28 cellular contexts compared by ENCODE assay signal in genomic region chr3:63617391-63617790, GRCh38. TPM values are rescaled to one million over a fixed set of nuclear protein-coding genes. Genes with fewer than 3 reads are reported as not detected.
"Had no signal": no experiment of that assay in that cellular context is flagged by ENCODE, and none has a peak within 500 bp of the region (broad histone marks: within the 10 kb centered on the region; RNA-seq: fewer than 3 reads in every experiment).

No MANE protein-coding gene starts in this region.

- H3K27ac ChIP-seq: ascending aorta, breast epithelium, cardiac muscle cell, colonic mucosa, gastrocnemius medialis, heart left ventricle had no signal

- H3K27me3 ChIP-seq: ascending aorta, breast epithelium, cardiac muscle cell, colonic mucosa, gastrocnemius medialis, heart left ventricle had no signal

- DNase-seq: activated CD4-positive, alpha-beta memory T cell treated with anti-CD3 and anti-CD28 coated beads, Interleukin-2, amount 10 ng/mL, durations not matched to agents 7 days and 5 days; activated CD4-positive, alpha-beta T cell treated with anti-CD3 and anti-CD28 coated beads for 1 hour; activated CD4-positive, alpha-beta T cell treated with anti-CD3 and anti-CD28 coated beads for 4 hours; activated CD4-positive, alpha-beta T cell treated with anti-CD3 and anti-CD28 coated beads, Interleukin-2, amount 10 ng/mL, durations not matched to agents 7 days and 5 days; activated CD4-positive, alpha-beta T cell treated with anti-CD3 and anti-CD28 coated beads, Interleukin-2, amount 50 U/mL, for 4 hours; activated CD8-positive, alpha-beta memory T cell treated with anti-CD3 and anti-CD28 coated beads, Interleukin-2, amount 50 U/mL, for 48 hours; activated gamma-delta T cell; activated naive CD4-positive, alpha-beta T cell; activated naive CD4-positive, alpha-beta T cell treated with anti-CD3 and anti-CD28 coated beads, Interleukin-2, amount 10 ng/mL, durations not matched to agents 7 days and 5 days; activated naive CD8-positive, alpha-beta T cell treated with anti-CD3 and anti-CD28 coated beads, Interleukin-2, amount 10 ng/mL, durations not matched to agents 7 days and 5 days; activated T-cell treated with anti-CD3 and anti-CD28 coated beads for 4 hours; activated T-cell treated with anti-CD3 and anti-CD28 coated beads, Interleukin-2, amount 50 U/mL, for 24 hours; activated T-cell treated with anti-CD3 and anti-CD28 coated beads, Interleukin-2, amount 50 U/mL, for 72 hours; central memory CD4-positive, alpha-beta T cell; cerebellar nuclear complex; colonic mucosa; effector CD8-positive, alpha-beta T cell; foreskin fibroblast; gastrocnemius medialis; glutamatergic neuron; heart left ventricle; T-helper 2 cell had no signal

- H3K4me3 ChIP-seq: ascending aorta, breast epithelium, cardiac muscle cell, colonic mucosa, gastrocnemius medialis, heart left ventricle had no signal

- H3K4me1 ChIP-seq: ascending aorta, breast epithelium, colonic mucosa, gastrocnemius medialis, heart left ventricle had no signal

- ATAC-seq: activated naive CD4-positive, alpha-beta T cell treated with anti-CD3 and anti-CD28 coated beads, Interleukin-2, amount 50 U/mL, for 72 hours; activated T-cell treated with anti-CD3 and anti-CD28 coated beads, Interleukin-2, amount 50 U/mL, for 72 hours; esophagus mucosa; gastrocnemius medialis; heart left ventricle; WTC11 had no signal

- H3K36me3 ChIP-seq: ascending aorta, breast epithelium, cardiac muscle cell, colonic mucosa, gastrocnemius medialis, heart left ventricle had no signal

RNA-seq across cellular contexts. Expression of gene SNTN, which starts 35.1 kb away (rescaled TPM):
- polyA plus RNA-seq: cardiac muscle cell, heart left ventricle had no signal
